Comparison of ENCODE assay signal across 1 cellular context in the genomic region with DNA sequence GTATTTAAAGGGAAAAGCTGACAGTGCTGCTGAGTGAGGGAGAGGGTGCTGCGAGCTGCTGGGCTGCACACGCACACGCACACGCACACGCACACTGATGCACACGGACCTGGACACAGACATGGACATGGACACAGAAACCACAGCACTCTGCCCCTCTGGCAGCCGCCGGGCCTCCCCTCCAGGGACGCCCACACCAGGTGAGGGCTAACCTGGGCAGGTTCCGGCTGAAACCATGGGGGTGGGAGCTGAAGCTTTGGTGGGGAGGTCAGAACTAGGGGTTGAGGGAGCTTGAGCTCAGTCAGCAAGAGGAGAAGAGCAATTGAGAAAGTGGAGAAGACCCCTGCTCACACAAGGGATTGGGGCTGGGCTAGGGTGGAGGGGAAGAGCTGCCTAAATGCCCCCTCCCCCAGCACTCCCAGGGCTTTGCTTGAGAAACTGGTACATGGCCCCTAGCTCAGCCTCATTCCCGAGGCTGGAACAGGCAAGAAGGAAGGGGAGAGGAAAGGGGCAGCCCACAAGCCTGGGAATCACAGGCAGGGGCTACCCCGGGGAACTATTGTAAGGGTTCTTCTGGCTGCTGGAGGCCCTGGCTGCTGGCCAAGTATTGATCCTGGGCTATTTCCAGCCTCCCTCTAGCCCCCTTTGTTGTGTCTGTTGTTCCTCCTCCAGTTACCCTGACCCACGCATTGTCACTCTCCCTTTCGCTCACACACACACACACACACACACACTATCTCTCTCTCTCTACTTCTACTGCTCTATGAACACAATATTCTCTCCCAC.
A peak's percentile ranks its signal among the peaks of the same experiment; 100 is the strongest.
TF ChIP-seq lines count a peak whose summit lies in the region.

A gene with protein sequence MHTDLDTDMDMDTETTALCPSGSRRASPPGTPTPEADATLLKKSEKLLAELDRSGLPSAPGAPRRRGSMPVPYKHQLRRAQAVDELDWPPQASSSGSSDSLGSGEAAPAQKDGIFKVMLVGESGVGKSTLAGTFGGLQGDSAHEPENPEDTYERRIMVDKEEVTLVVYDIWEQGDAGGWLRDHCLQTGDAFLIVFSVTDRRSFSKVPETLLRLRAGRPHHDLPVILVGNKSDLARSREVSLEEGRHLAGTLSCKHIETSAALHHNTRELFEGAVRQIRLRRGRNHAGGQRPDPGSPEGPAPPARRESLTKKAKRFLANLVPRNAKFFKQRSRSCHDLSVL (plus strand): TSS at position 32 of the 786 bp plus-strand sequence. CDS start 66 bp downstream, at position 98.

TF ChIP-seq in K562, 482 proteins besides CTCF, POLR2A, EP300 and RAD21 (continued from another document):
- no peak for TF ChIP-seq ZNF445 (CRISPR knock-in tag; IDR thresholded peaks at IDR 0.05; ENCODE audit: low read depth)
- TF ChIP-seq RBM39 (optimal IDR thresholded peaks at IDR 0.05; ENCODE audit: low read depth, low read length): peak; percentile 22
- TF ChIP-seq RB1 (IDR thresholded peaks at IDR 0.05; ENCODE audit: low read depth): no peak
- peak; percentile 92 for TF ChIP-seq NFIC (IDR thresholded peaks at IDR 0.05)
- peak; percentile 60 for TF ChIP-seq POLR2G (IDR thresholded peaks at IDR 0.05; ENCODE audit: low read depth, low read length)
- no peak for TF ChIP-seq ZFP30 (CRISPR knock-in tag; IDR thresholded peaks at IDR 0.05; ENCODE audit: borderline replicate concordance)
- no peak for TF ChIP-seq ZFX (CRISPR knock-in tag; IDR thresholded peaks at IDR 0.05)
- TF ChIP-seq, protein P1, sequence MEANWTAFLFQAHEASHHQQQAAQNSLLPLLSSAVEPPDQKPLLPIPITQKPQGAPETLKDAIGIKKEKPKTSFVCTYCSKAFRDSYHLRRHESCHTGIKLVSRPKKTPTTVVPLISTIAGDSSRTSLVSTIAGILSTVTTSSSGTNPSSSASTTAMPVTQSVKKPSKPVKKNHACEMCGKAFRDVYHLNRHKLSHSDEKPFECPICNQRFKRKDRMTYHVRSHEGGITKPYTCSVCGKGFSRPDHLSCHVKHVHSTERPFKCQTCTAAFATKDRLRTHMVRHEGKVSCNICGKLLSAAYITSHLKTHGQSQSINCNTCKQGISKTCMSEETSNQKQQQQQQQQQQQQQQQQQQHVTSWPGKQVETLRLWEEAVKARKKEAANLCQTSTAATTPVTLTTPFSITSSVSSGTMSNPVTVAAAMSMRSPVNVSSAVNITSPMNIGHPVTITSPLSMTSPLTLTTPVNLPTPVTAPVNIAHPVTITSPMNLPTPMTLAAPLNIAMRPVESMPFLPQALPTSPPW (CRISPR knock-in tag; IDR thresholded peaks at IDR 0.05): peak; percentile 14; the same call in 1 of the 2 replicates
- TF ChIP-seq SMAD4 (CRISPR knock-in tag; conservative IDR thresholded peaks at IDR 0.05): no peak
- TF ChIP-seq MCM3 (IDR thresholded peaks at IDR 0.05): 0 out of 2 replicates have a peak, but pooled peaks have one; percentile 16
